In genomic region chr4:76748649-76749048, GRCh38 we compare ENCODE assay signal across 8 cellular contexts.
A peak's percentile ranks its signal among the peaks of the same experiment; 100 is the strongest.
DNase-seq lines count a peak whose midpoint lies in the region; ATAC-seq and TF ChIP-seq lines count a peak whose summit lies in the region.

No MANE protein-coding gene starts in this region.

- H3K27me3 Mint-ChIP-seq in activated naive CD8-positive, alpha-beta T cell treated with anti-CD3 and anti-CD28 coated beads for 36 hours: peaks cover 22% of the 10 kb centered on the region

- H3K27ac Mint-ChIP-seq in activated naive CD8-positive, alpha-beta T cell treated with anti-CD3 and anti-CD28 coated beads for 36 hours: no peak overlapping the region

- H3K4me3 ChIP-seq in LNCaP clone FGC (ENCODE audit: low read depth, low read length): no peak overlapping the region
- H3K4me3 ChIP-seq in right lobe of liver: no peak overlapping the region

- intact Hi-C loops in right lobe of liver (cut with DNase I): no loop called here

- DNase-seq in NCI-H2171 treated with DMSO at 0.1 percent for 48 hours (lab: John Stamatoyannopoulos, UW) (peak; percentile 7), NCI-H2171 (lab: John Stamatoyannopoulos, UW) (no peak), LNCaP clone FGC (ENCODE audit: low read depth) (peak; percentile 70), right lobe of liver (peak; percentile 44 to 73 (median 67))
- peak; percentile 31 for DNase-seq in activated naive CD8-positive, alpha-beta T cell treated with anti-CD3 and anti-CD28 coated beads for 36 hours
- no peak for DNase-seq in effector CD8-positive, alpha-beta T cell (lab: John Stamatoyannopoulos, UW)

- TF ChIP-seq POLR2A in right lobe of liver (IDR thresholded peaks at IDR 0.05): no peak

- H3K4me1 Mint-ChIP-seq in activated naive CD8-positive, alpha-beta T cell treated with anti-CD3 and anti-CD28 coated beads for 36 hours: peaks cover 1% of the 10 kb centered on the region

- H3K27me3 ChIP-seq in right lobe of liver: no peaks in the 10 kb centered on the region

- H3K9me3 ChIP-seq in right lobe of liver: no peaks in the 10 kb centered on the region

- TF ChIP-seq CTCF in LNCaP clone FGC (IDR thresholded peaks at IDR 0.05; ENCODE audit: control insufficient read depth, extremely low read depth, insufficient read depth) (peak; percentile 69), right lobe of liver (IDR thresholded peaks at IDR 0.05) (peak in 3 of 4 donors; percentile 22 to 49 (median 45))

- WGBS in right lobe of liver (ENCODE audit: insufficient coverage, low coverage, low lambda C conversion rate, missing lambda C conversion rate): 9% methylated on average over 6 of the region's 6 CpGs

- H3K9me3 Mint-ChIP-seq in activated naive CD8-positive, alpha-beta T cell treated with anti-CD3 and anti-CD28 coated beads for 36 hours: peaks cover 7% of the 10 kb centered on the region

- H3K36me3 ChIP-seq in right lobe of liver: peaks cover 0 to 4% (median 0%) of the 10 kb centered on the region in 4 donors

- no peak overlapping the region for H3K4me3 Mint-ChIP-seq in activated naive CD8-positive, alpha-beta T cell treated with anti-CD3 and anti-CD28 coated beads for 36 hours

- H3K27ac ChIP-seq in right lobe of liver: peak overlapping the region in 1 of 3 donors; percentile 9

- peak; percentile 83 to 93 (median 88) for ATAC-seq in right lobe of liver
- ATAC-seq in GM18517 (IDR thresholded peaks at IDR 0.05; ENCODE audit: unreplicated experiment): no peak
- ATAC-seq in GM19324 (IDR thresholded peaks at IDR 0.05; ENCODE audit: low FRiP score, unreplicated experiment): no peak

- H3K4me1 ChIP-seq in right lobe of liver: peaks cover 0 to 7% (median 3%) of the 10 kb centered on the region in 4 donors

- H3K36me3 Mint-ChIP-seq in activated naive CD8-positive, alpha-beta T cell treated with anti-CD3 and anti-CD28 coated beads for 36 hours: peaks cover 2% of the 10 kb centered on the region

Comparison
In these comparisons a context has a peak if more than half of its experiments do, and no peak if none do; other contexts are left out.
1. DNase-seq: peak in NCI-H2171 treated with DMSO at 0.1 percent for 48 hours (single experiment), LNCaP clone FGC (single experiment), activated naive CD8-positive, alpha-beta T cell treated with anti-CD3 and anti-CD28 coated beads for 36 hours (single experiment) and right lobe of liver (3 of 3); none in NCI-H2171 (single experiment) and effector CD8-positive, alpha-beta T cell (single experiment).
2. ATAC-seq: peak in right lobe of liver (4 of 4); none in GM18517 (single experiment) and GM19324 (single experiment).